14 cellular contexts compared by ENCODE assay signal in genomic region chr2:219454217-219454616, GRCh38. TPM values are rescaled to one million over a fixed set of nuclear protein-coding genes. Genes with fewer than 3 reads are reported as not detected.
DNase-seq lines count a peak whose midpoint lies in the region; ATAC-seq and TF ChIP-seq lines count a peak whose summit lies in the region.
"Had no signal": no experiment of that assay in that cellular context is flagged by ENCODE, and none has a peak within 500 bp of the region (broad histone marks: within the 10 kb centered on the region; RNA-seq: fewer than 3 reads in every experiment).

No MANE protein-coding gene starts in this region.

- H3K27me3 Mint-ChIP-seq in effector memory CD8-positive, alpha-beta T cell, result peaks cover 42 to 62% of the 10 kb centered on the region in 2 donors
- H3K27me3 Mint-ChIP-seq in T-helper 17 cell, result peaks cover 23% of the 10 kb centered on the region

- CTCF ChIA-PET in IMR-90 (lab: Yijun Ruan, JAX), result no interaction called here

- H3K9me1 ChIP-seq in IMR-90 (ENCODE audit: insufficient read depth, low read length), result peaks cover 29% of the 10 kb centered on the region

- peaks cover 12 to 42% of the 10 kb centered on the region in 2 experiments for H3K79me1 ChIP-seq in IMR-90 (ENCODE audit: low read depth in 1 of 2, low read length in 2 of 2)

- peak overlapping the region; percentile 9 for H3K9ac ChIP-seq in IMR-90 (ENCODE audit: low read depth, low read length)
- peak overlapping the region; percentile 55 to 93 for H3K9ac ChIP-seq in stomach smooth muscle (ENCODE audit: low read length in 2 of 2)

- dilution Hi-C loops in IMR-90 (cut with HindIII; ENCODE audit: low sequenced_read_pairs, unreplicated experiment), result no loop called here

- no TSS peak for BruUV-seq in IMR-90 (replicated peaks; lab: Mats Ljungman, UMichigan)

- peak overlapping the region; percentile 94 for H2AK9ac ChIP-seq in IMR-90 (replicated peaks; ENCODE audit: low read depth, low read length, poor library complexity)

- no peak for TF ChIP-seq RAD21 in IMR-90 (IDR thresholded peaks at IDR 0.05; ENCODE audit: low read length)

- H3K27me3 ChIP-seq in IMR-90 (ENCODE audit: control insufficient read depth, insufficient read depth, low read length) (no peaks in the 10 kb centered on the region), hepatocyte (peaks cover 6% of the 10 kb centered on the region), stomach smooth muscle (ENCODE audit: control insufficient read depth in 1 of 2, insufficient read depth in 2 of 2, low read length in 2 of 2) (no peaks in the 10 kb centered on the region), testis (no peaks in the 10 kb centered on the region)

- H4K91ac ChIP-seq in IMR-90 (ENCODE audit: insufficient read depth, low read depth, low read length), result peak overlapping the region; percentile 100

- no peak overlapping the region for H3K27ac Mint-ChIP-seq in effector memory CD8-positive, alpha-beta T cell
- H3K27ac Mint-ChIP-seq in T-helper 17 cell, result no peak overlapping the region

- peaks cover 29% of the 10 kb centered on the region for H3K36me3 ChIP-seq in IMR-90 (ENCODE audit: control insufficient read depth, insufficient read depth, low read length)
- H3K36me3 ChIP-seq in hepatocyte (replicated peaks; ENCODE audit: insufficient read depth, low read depth), result no peaks in the 10 kb centered on the region
- H3K36me3 ChIP-seq in stomach smooth muscle (ENCODE audit: control insufficient read depth in 2 of 2, insufficient read depth in 2 of 2, low read length in 2 of 2), result peaks cover 20 to 23% of the 10 kb centered on the region in 2 donors
- no peaks in the 10 kb centered on the region for H3K36me3 ChIP-seq in testis (ENCODE audit: low read depth, missing control alignments)

- no peaks in the 10 kb centered on the region for H3K9me2 ChIP-seq in hepatocyte (replicated peaks; ENCODE audit: insufficient read depth)

- H3K14ac ChIP-seq in IMR-90 (replicated peaks; ENCODE audit: low read depth, low read length), result peak overlapping the region; percentile 100

- H3K4ac ChIP-seq in IMR-90 (ENCODE audit: low read depth, low read length), result peak overlapping the region; percentile 100

- in situ Hi-C loops in IMR-90 (cut with MboI; ENCODE audit: low sequenced_read_pairs), result no loop called here

- H3K79me2 ChIP-seq in hepatocyte, result no peaks in the 10 kb centered on the region

- intact Hi-C loops in IMR-90 (cut with micrococcal nuclease) (no loop called here), testis (cut with DNase I; ENCODE audit: low total_unique reads) (no loop called here)

- H4K8ac ChIP-seq in IMR-90 (ENCODE audit: low read depth in 2 of 2, low read length in 2 of 2), result peak overlapping the region; percentile 97 to 98

- POLR2A ChIA-PET in IMR-90 (lab: Charles Lee; ENCODE audit: unreplicated experiment), result no interaction called here

- H2BK20ac ChIP-seq in IMR-90 (ENCODE audit: low read depth, low read length), result peak overlapping the region; percentile 96

- H3K4me1 ChIP-seq in IMR-90 (ENCODE audit: control insufficient read depth, insufficient read depth, low read length) (peaks cover 31% of the 10 kb centered on the region), hepatocyte (ENCODE audit: insufficient read depth) (peaks cover 17% of the 10 kb centered on the region), stomach smooth muscle (ENCODE audit: control insufficient read depth, insufficient read depth, low read length) (peaks cover 89% of the 10 kb centered on the region), testis (peaks cover 23% of the 10 kb centered on the region)

- H3K23ac ChIP-seq in IMR-90 (ENCODE audit: low read depth, low read length), result peak overlapping the region; percentile 100

- peak overlapping the region; percentile 98 for H2BK5ac ChIP-seq in IMR-90 (ENCODE audit: low read depth, low read length, poor library complexity, severe bottlenecking)

- H4K5ac ChIP-seq in IMR-90 (ENCODE audit: low read depth, low read length), result peak overlapping the region; percentile 65

- no peaks in the 10 kb centered on the region for H3K9me3 ChIP-seq in IMR-90 (ENCODE audit: control insufficient read depth, insufficient read depth, low read length)
- no peaks in the 10 kb centered on the region for H3K9me3 ChIP-seq in hepatocyte (ENCODE audit: low read depth)
- H3K9me3 ChIP-seq in stomach smooth muscle (ENCODE audit: control insufficient read depth in 2 of 2, low read length in 2 of 2), result no peaks in the 10 kb centered on the region
- H3K9me3 ChIP-seq in T-helper 17 cell (ENCODE audit: control insufficient read depth, low read length, poor library complexity, severe bottlenecking), result no peaks in the 10 kb centered on the region
- no peaks in the 10 kb centered on the region for H3K9me3 ChIP-seq in testis

- H3K4me2 ChIP-seq in IMR-90 (ENCODE audit: low read depth, low read length) (no peak overlapping the region), hepatocyte (no peak overlapping the region)

- no peak overlapping the region for H3K4me3 Mint-ChIP-seq in effector memory CD8-positive, alpha-beta T cell
- no peak overlapping the region for H3K4me3 Mint-ChIP-seq in T-helper 17 cell

- H2AFZ ChIP-seq in IMR-90 (replicated peaks; ENCODE audit: low read length, poor library complexity) (peak overlapping the region; percentile 82), hepatocyte (no peak overlapping the region)

- peaks cover 0 to 2% of the 10 kb centered on the region in 2 donors for H3K4me1 Mint-ChIP-seq in effector memory CD8-positive, alpha-beta T cell (ENCODE audit: low read depth in 2 of 2)
- H3K4me1 Mint-ChIP-seq in T-helper 17 cell, result peaks cover 6% of the 10 kb centered on the region

- peak overlapping the region; percentile 77; the same call in 2 of the 3 replicates for H2BK15ac ChIP-seq in IMR-90 (ENCODE audit: low read depth, low read length)

- no peak overlapping the region for H3K4me3 ChIP-seq in IMR-90 (ENCODE audit: insufficient read depth, low read depth, low read length)
- H3K4me3 ChIP-seq in hepatocyte, result no peak overlapping the region
- H3K4me3 ChIP-seq in stomach smooth muscle (ENCODE audit: low read length in 2 of 2), result peak overlapping the region in 1 of 2 donors; percentile 22
- H3K4me3 ChIP-seq in testis, result no peak overlapping the region
- H3K4me3 ChIP-seq: GM12878 had no signal

- H3K27ac ChIP-seq in IMR-90 (ENCODE audit: insufficient read depth, low read length) (peak overlapping the region; percentile 96), hepatocyte (peak overlapping the region; percentile 79), stomach smooth muscle (ENCODE audit: low read length) (peak overlapping the region; percentile 100), testis (no peak overlapping the region)

- H4K20me1 ChIP-seq in IMR-90 (ENCODE audit: insufficient read depth, low read length) (no peaks in the 10 kb centered on the region), hepatocyte (ENCODE audit: insufficient read depth, poor library complexity, severe bottlenecking) (no peaks in the 10 kb centered on the region)

- ATAC-seq in IMR-90 (ENCODE audit: low read depth) (no peak), GM19324 (IDR thresholded peaks at IDR 0.05; ENCODE audit: low FRiP score, unreplicated experiment) (no peak), T-helper 17 cell (no peak)
- no peak for ATAC-seq in effector memory CD8-positive, alpha-beta T cell (replicated peaks)
- ATAC-seq: GM12878 had no signal

- TF ChIP-seq CTCF in IMR-90 (conservative IDR thresholded peaks at IDR 0.05; ENCODE audit: low read depth, low read length) (no peak), hepatocyte (IDR thresholded peaks at IDR 0.05; ENCODE audit: poor library complexity) (no peak), testis (IDR thresholded peaks at IDR 0.05) (no peak)

- H3K9me3 Mint-ChIP-seq in effector memory CD8-positive, alpha-beta T cell, result no peaks in the 10 kb centered on the region

- peak overlapping the region; percentile 99 for H2AK5ac ChIP-seq in IMR-90 (ENCODE audit: low read depth, low read length)

- H3K56ac ChIP-seq in IMR-90 (ENCODE audit: extremely low read depth, insufficient read depth, low read length), result peak overlapping the region; percentile 66

- H3K18ac ChIP-seq in IMR-90 (ENCODE audit: low read depth, low read length), result peak overlapping the region; percentile 55

- no peaks in the 10 kb centered on the region for H3K36me3 Mint-ChIP-seq in effector memory CD8-positive, alpha-beta T cell (ENCODE audit: insufficient read depth)
- H3K36me3 Mint-ChIP-seq in T-helper 17 cell (ENCODE audit: low read depth), result peaks cover 4% of the 10 kb centered on the region

- no peak for DNase-seq in IMR-90
- DNase-seq in SHP77 treated with DMSO at 0.1 percent for 48 hours (lab: John Stamatoyannopoulos, UW), result peak; percentile 83
- no peak for DNase-seq in hepatocyte (ENCODE audit: low spot score)
- DNase-seq in effector memory CD8-positive, alpha-beta T cell, result no peak
- DNase-seq in T-helper 17 cell, result no peak
- no peak for DNase-seq in testis
- DNase-seq: activated CD4-positive, alpha-beta T cell treated with anti-CD3 and anti-CD28 coated beads for 4 hours; Calu3; erythroblast; NCI-H1436 treated with DMSO at 0.1 percent for 48 hours had no signal

- WGBS in IMR-90 (ENCODE audit: extremely low coverage in 2 of 2, insufficient read length in 1 of 2), 2 experiments, result no CpG with 5 or more reads among the region's 7 CpGs
- 93% methylated on average over 7 of the region's 7 CpGs for WGBS in hepatocyte (ENCODE audit: low lambda C conversion rate, missing lambda C conversion rate)
- WGBS in testis, 2 donors, result 96% methylated on average over 7 of the region's 7 CpGs

- TF ChIP-seq POLR2A in IMR-90 (IDR thresholded peaks at IDR 0.05; ENCODE audit: low read depth, low read length) (no peak), testis (IDR thresholded peaks at IDR 0.05) (no peak)

- peak overlapping the region; percentile 99 for H2BK120ac ChIP-seq in IMR-90 (ENCODE audit: low read depth, low read length)

RNA-seq across cellular contexts. Expression of gene SPEG, which starts 19.6 kb away (rescaled TPM):
- 6.8 and 7.8 TPM in 2 replicates for total RNA-seq in IMR-90 (2012; rRNA removed)
- 81.6 and 109 TPM in 2 replicates for polyA plus RNA-seq in IMR-90 (2012; rRNA removed)
- polyA plus RNA-seq in IMR-90 (2012; cell fraction: cytosol; rRNA removed), result 37.7 and 53.1 TPM in 2 replicates
- polyA plus RNA-seq in IMR-90 (2012; cell fraction: nucleus; rRNA removed; ENCODE audit: low replicate concordance), result 492 and 808 TPM in 2 replicates
- 21.1 and 21.6 TPM in 2 replicates for total RNA-seq in hepatocyte
- 35.8 and 40.0 TPM in 2 replicates for polyA plus RNA-seq in hepatocyte
- 1 to 10 TPM; 7.3 to 8.4 TPM for total RNA-seq in T-helper 17 cell
- 10 to 100 TPM; 23.0 to 24.3 TPM for total RNA-seq in testis
- polyA plus RNA-seq in testis (ENCODE audit: insufficient read depth, low read depth, low replicate concordance), result 16.0 TPM

RNA-seq across cellular contexts. Expression of gene DES, which starts 36.0 kb away (rescaled TPM):
- 3.3 and 4.3 TPM in 2 replicates for total RNA-seq in IMR-90 (2012; rRNA removed)
- 4.0 and 4.9 TPM in 2 replicates for polyA plus RNA-seq in IMR-90 (2012; rRNA removed)
- 3.4 and 4.1 TPM in 2 replicates for polyA plus RNA-seq in IMR-90 (2012; cell fraction: cytosol; rRNA removed)
- polyA plus RNA-seq in IMR-90 (2012; cell fraction: nucleus; rRNA removed; ENCODE audit: low replicate concordance), result 3.2 TPM in 2 replicates
- 103 and 114 TPM in 2 replicates for total RNA-seq in hepatocyte
- polyA plus RNA-seq in hepatocyte, result 58.5 and 60.9 TPM in 2 replicates
- total RNA-seq in T-helper 17 cell, result not detected
- total RNA-seq in testis, result 10 to 100 TPM; 17.6 to 33.3 TPM
- 199 TPM for polyA plus RNA-seq in testis (ENCODE audit: insufficient read depth, low read depth, low replicate concordance)
- total RNA-seq: bronchial epithelial cell, Calu3 had no signal
- polyA plus RNA-seq: GM12878 had no signal

RNA-seq across cellular contexts. Expression of gene GMPPA, which starts 44.5 kb away (rescaled TPM):
- total RNA-seq in IMR-90 (2012; rRNA removed), result 93.0 and 103 TPM in 2 replicates
- polyA plus RNA-seq in IMR-90 (2012; rRNA removed), result 124 and 134 TPM in 2 replicates
- 73.7 and 110 TPM in 2 replicates for polyA plus RNA-seq in IMR-90 (2012; cell fraction: cytosol; rRNA removed)
- polyA plus RNA-seq in IMR-90 (2012; cell fraction: nucleus; rRNA removed; ENCODE audit: low replicate concordance), result 322 and 367 TPM in 2 replicates
- total RNA-seq in hepatocyte, result 51.3 and 76.5 TPM in 2 replicates
- polyA plus RNA-seq in hepatocyte, result 67.8 and 75.6 TPM in 2 replicates
- total RNA-seq in T-helper 17 cell, result 10 to 100 TPM; 25.1 to 27.2 TPM
- total RNA-seq in testis, result 10 to 100 TPM; 24.6 to 28.3 TPM
- polyA plus RNA-seq in testis (ENCODE audit: insufficient read depth, low read depth, low replicate concordance), result 19.6 TPM

Comparison
In these comparisons a context has a peak if more than half of its experiments do, and no peak if none do; other contexts are left out.
1. H3K27ac ChIP-seq: peak in IMR-90 (single experiment), hepatocyte (single experiment) and stomach smooth muscle (single experiment); none in testis (0 of 2).